Comparison of ENCODE assay signal across 28 cellular contexts in genomic region chr21:27495836-27496235, GRCh38.
"Had no signal": no experiment of that assay in that cellular context is flagged by ENCODE, and none has a peak within 500 bp of the region (broad histone marks: within the 10 kb centered on the region; RNA-seq: fewer than 3 reads in every experiment).

No MANE protein-coding gene starts in this region.

- H3K4me3 ChIP-seq: left lung, lower lobe of right lung, pancreas, prostate gland, skin epidermis, stomach, testis, thyroid gland, transverse colon, upper lobe of left lung had no signal

- H3K36me3 Mint-ChIP-seq: naive thymus-derived CD8-positive, alpha-beta T cell; stimulated activated naive B cell treated with anti-CD40 and anti-IgM and Interleukin-4, amounts not matched to agents 10 μg/mL and 1 μg/mL and 100 μg/mL, for 72 hours had no signal

- H3K27me3 ChIP-seq: left lung, pancreas, stomach, testis, thyroid gland, transverse colon, upper lobe of left lung had no signal

- H3K36me3 ChIP-seq: left lung, lower lobe of right lung, pancreas, prostate gland, stomach, thyroid gland, transverse colon, upper lobe of left lung had no signal

- H3K4me1 ChIP-seq: left lung, lower lobe of right lung, pancreas, prostate gland, testis, thyroid gland, transverse colon, upper lobe of left lung had no signal

- H3K27ac Mint-ChIP-seq: naive thymus-derived CD8-positive, alpha-beta T cell; nephron; stimulated activated naive B cell treated with anti-CD40 and anti-IgM and Interleukin-4, amounts not matched to agents 10 μg/mL and 1 μg/mL and 100 μg/mL, for 72 hours had no signal

- H3K4me1 Mint-ChIP-seq: naive thymus-derived CD8-positive, alpha-beta T cell; neural crest cell; stimulated activated naive B cell treated with anti-CD40 and anti-IgM and Interleukin-4, amounts not matched to agents 10 μg/mL and 1 μg/mL and 100 μg/mL, for 72 hours had no signal

- H3K4me3 Mint-ChIP-seq: naive thymus-derived CD8-positive, alpha-beta T cell; nephron; neural crest cell; stimulated activated naive B cell treated with anti-CD40 and anti-IgM and Interleukin-4, amounts not matched to agents 10 μg/mL and 1 μg/mL and 100 μg/mL, for 72 hours had no signal

- H3K9me3 ChIP-seq: left lung, lower lobe of right lung, pancreas, prostate gland, stomach, testis, thyroid gland, transverse colon, upper lobe of left lung had no signal

- DNase-seq: kidney glomerular epithelial cell; left colon; left lung; lower lobe of right lung; mammary epithelial cell; mesenchymal stem cell; naive thymus-derived CD8-positive, alpha-beta T cell; nucleus accumbens; pancreas; posterior cingulate gyrus; retina; right cardiac atrium; stimulated activated CD4-positive, alpha-beta T cell treated with anti-CD3 and anti-CD28 coated beads, Interleukin-12 subunit alpha, Interleukin-12 subunit beta, amount 100 ng/mL, for 4 hours; stimulated activated CD4-positive, alpha-beta T cell treated with anti-CD3 and anti-CD28 coated beads, Interleukin-15, amount 100 ng/mL, for 24 hours; stimulated activated CD4-positive, alpha-beta T cell treated with anti-CD3 and anti-CD28 coated beads, Interleukin-2, amount 100 ng/mL, for 24 hours; stimulated activated CD4-positive, alpha-beta T cell treated with anti-CD3 and anti-CD28 coated beads, Interleukin-4, amount 100 ng/mL, for 1 hour; stimulated activated naive B cell treated with anti-CD40 and anti-IgM and Interleukin-4, amounts not matched to agents 10 μg/mL and 1 μg/mL and 100 μg/mL, for 72 hours; stimulated activated naive CD8-positive, alpha-beta T cell treated with anti-CD3 and anti-CD28 coated beads, Interleukin-15, Interleukin-2, amounts not matched to agents 100 U/mL and 50 U/mL, for 24 hours; stomach; testis; thyroid gland; transverse colon; upper lobe of left lung had no signal

- H3K27ac ChIP-seq: left lung, lower lobe of right lung, pancreas, prostate gland, skin epidermis, stomach, testis, thyroid gland, transverse colon, upper lobe of left lung had no signal

- H3K27me3 Mint-ChIP-seq: naive thymus-derived CD8-positive, alpha-beta T cell; stimulated activated naive B cell treated with anti-CD40 and anti-IgM and Interleukin-4, amounts not matched to agents 10 μg/mL and 1 μg/mL and 100 μg/mL, for 72 hours had no signal

- H3K9me3 Mint-ChIP-seq: nephron; neural crest cell; stimulated activated naive B cell treated with anti-CD40 and anti-IgM and Interleukin-4, amounts not matched to agents 10 μg/mL and 1 μg/mL and 100 μg/mL, for 72 hours had no signal

- ATAC-seq: left colon; left lung; lower lobe of right lung; naive thymus-derived CD8-positive, alpha-beta T cell; pancreas; right cardiac atrium; sciatic nerve; stimulated activated naive B cell treated with anti-CD40 and anti-IgM and Interleukin-4, amounts not matched to agents 10 μg/mL and 1 μg/mL and 100 μg/mL, for 72 hours; stimulated activated naive CD8-positive, alpha-beta T cell treated with anti-CD3 and anti-CD28 coated beads, Interleukin-15, Interleukin-2, amounts not matched to agents 100 U/mL and 50 U/mL, for 24 hours had no signal
